ENCODE assay signal across 8 cellular contexts in genomic region chr12:55919032-55919431, GRCh38. TPM values are rescaled to one million over a fixed set of nuclear protein-coding genes. Genes with fewer than 3 reads are reported as not detected.
A peak's percentile ranks its signal among the peaks of the same experiment; 100 is the strongest.
DNase-seq lines count a peak whose midpoint lies in the region; ATAC-seq and TF ChIP-seq lines count a peak whose summit lies in the region.
"Not testable (repeated sequence)": the region's sequence is repeated elsewhere in the genome, so short reads cannot be mapped to it uniquely, and the experiment has no call there.

No MANE protein-coding gene starts in this region.

- ATAC-seq in HCT116 (peak; percentile 67), foreskin keratinocyte (peak; percentile 43)
- not testable (repeated sequence) for ATAC-seq in central memory CD8-positive, alpha-beta T cell (replicated peaks; ENCODE audit: extremely low read depth, poor library complexity, severe bottlenecking)

- peak overlapping the region; percentile 39 for H3K4me2 ChIP-seq in HCT116 (ENCODE audit: low read length)
- not testable (repeated sequence) for H3K4me2 ChIP-seq in smooth muscle cell

- intact Hi-C loops in Calu3 (cut with micrococcal nuclease; ENCODE audit: unreplicated experiment); HCT116 (cut with micrococcal nuclease): not testable (repeated sequence)

- not testable (repeated sequence) for H3K36me3 ChIP-seq in HCT116 (ENCODE audit: control insufficient read depth in 1 of 2, insufficient read depth in 2 of 2, low read length in 2 of 2); liver (ENCODE audit: control insufficient read depth in 4 of 4, insufficient read depth in 3 of 4, low read depth in 1 of 4, low read length in 3 of 4); smooth muscle cell (ENCODE audit: low read depth)

- POLR2A ChIA-PET in HCT116 (lab: Charles Lee) = interaction anchor here (0.7 kb wide), 1 partner anchor 133 kb away, joined by 5 read pairs; no protein-coding TSS in a partner anchor

- not testable (repeated sequence) for H4K20me1 ChIP-seq in HCT116 (ENCODE audit: insufficient read depth)
- peaks cover 70% of the 10 kb centered on the region for H4K20me1 ChIP-seq in smooth muscle cell (ENCODE audit: low read depth)

- not testable (repeated sequence) for H3K9me2 ChIP-seq in HCT116 (ENCODE audit: insufficient read depth)

- RAD21 ChIA-PET in HCT116 (lab: Charles Lee; ENCODE audit: low non-redundant PET in 1 of 2, low total read pairs in 2 of 2, uncharacterized antibody in 2 of 2, unreplicated experiment in 2 of 2) = not testable (repeated sequence)

- not testable (repeated sequence) for TF ChIP-seq POLR2A in HCT116 (IDR thresholded peaks at IDR 0.05; ENCODE audit: borderline replicate concordance, extremely low read depth, insufficient read depth, insufficient read length)

- BruUV-seq in Calu3 (replicated peaks; lab: Mats Ljungman, UMichigan); HCT116 (replicated peaks; lab: Mats Ljungman, UMichigan): not testable (repeated sequence)

- CTCF ChIA-PET in Calu3 (lab: Charles Lee); HCT116 (lab: Charles Lee): not testable (repeated sequence)

- H3K27ac Mint-ChIP-seq in Calu3 (ENCODE audit: unreplicated experiment) = not testable (repeated sequence)
- H3K27ac Mint-ChIP-seq in central memory CD8-positive, alpha-beta T cell (ENCODE audit: low read depth) = peak overlapping the region; percentile 38

- not testable (repeated sequence) for TF ChIP-seq CTCF in Calu3 (IDR thresholded peaks at IDR 0.05; ENCODE audit: unreplicated experiment); HCT116 (IDR thresholded peaks at IDR 0.05 in 2 of 3, conservative IDR thresholded peaks at IDR 0.05 in 1 of 3; ENCODE audit: borderline replicate concordance in 1 of 3, insufficient read depth in 1 of 3, low read depth in 2 of 3, low read length in 2 of 3); foreskin keratinocyte (conservative IDR thresholded peaks at IDR 0.05); liver (IDR thresholded peaks at IDR 0.05; ENCODE audit: low read depth, low read length, missing input control); smooth muscle cell (IDR thresholded peaks at IDR 0.05; ENCODE audit: borderline replicate concordance, insufficient read depth, poor library complexity, severe bottlenecking)

- TF ChIP-seq RAD21 in HCT116 (IDR thresholded peaks at IDR 0.05; ENCODE audit: low read depth); liver (IDR thresholded peaks at IDR 0.05): not testable (repeated sequence)

- not testable (repeated sequence) for H3K9ac ChIP-seq in HCT116 (ENCODE audit: low read length); liver (ENCODE audit: low read depth in 1 of 2, low read length in 2 of 2); smooth muscle cell (ENCODE audit: low read depth)

- H3K4me1 Mint-ChIP-seq in Calu3 (ENCODE audit: low read depth, unreplicated experiment) = peaks cover 18% of the 10 kb centered on the region
- H3K4me1 Mint-ChIP-seq in central memory CD8-positive, alpha-beta T cell = peaks cover 25% of the 10 kb centered on the region

- peaks cover 80% of the 10 kb centered on the region for H3K79me2 ChIP-seq in HCT116 (ENCODE audit: insufficient read depth, low read length)
- peaks cover 96% of the 10 kb centered on the region for H3K79me2 ChIP-seq in smooth muscle cell (ENCODE audit: low read depth)

- H3K4me3 Mint-ChIP-seq in Calu3 (ENCODE audit: low read depth, unreplicated experiment); central memory CD8-positive, alpha-beta T cell: not testable (repeated sequence)

- not testable (repeated sequence) for H3F3A ChIP-seq in smooth muscle cell (ENCODE audit: low read depth)

- H3K4me1 ChIP-seq in HCT116 (ENCODE audit: control insufficient read depth in 1 of 2, insufficient read depth in 2 of 2, low read length in 2 of 2) = peaks cover 27 to 58% of the 10 kb centered on the region in 2 experiments
- peaks cover 11% of the 10 kb centered on the region for H3K4me1 ChIP-seq in foreskin keratinocyte
- peaks cover 7 to 13% (median 13%) of the 10 kb centered on the region in 4 donors for H3K4me1 ChIP-seq in liver (ENCODE audit: control insufficient read depth in 4 of 4, insufficient read depth in 4 of 4, low read length in 3 of 4)
- H3K4me1 ChIP-seq in smooth muscle cell (ENCODE audit: low read depth) = not testable (repeated sequence)

- H3K27ac ChIP-seq in HCT116 (ENCODE audit: low read depth, low read length); foreskin keratinocyte: not testable (repeated sequence)
- H3K27ac ChIP-seq in liver (ENCODE audit: low read depth in 1 of 2, low read length in 2 of 2) (peak overlapping the region in 1 of 2 donors; percentile 12), smooth muscle cell (ENCODE audit: low read depth) (peak overlapping the region; percentile 68)

- H3K36me3 Mint-ChIP-seq in Calu3 (ENCODE audit: insufficient read depth, unreplicated experiment) = peaks cover 13% of the 10 kb centered on the region
- peaks cover 24% of the 10 kb centered on the region for H3K36me3 Mint-ChIP-seq in central memory CD8-positive, alpha-beta T cell (ENCODE audit: insufficient read depth)

- H2AFZ ChIP-seq in HCT116 (ENCODE audit: low read depth, low read length, poor library complexity, severe bottlenecking); smooth muscle cell (ENCODE audit: low read depth): not testable (repeated sequence)

- WGBS in liver = 84% methylated on average over 3 of the region's 3 CpGs
- 84% methylated on average over 3 of the region's 3 CpGs for WGBS in smooth muscle cell (ENCODE audit: low lambda C conversion rate)

- H3K27me3 ChIP-seq in HCT116 (ENCODE audit: insufficient read depth, low read length); foreskin keratinocyte; liver (ENCODE audit: control insufficient read depth in 4 of 4, insufficient read depth in 4 of 4, low read length in 3 of 4); smooth muscle cell (ENCODE audit: low read depth): not testable (repeated sequence)

- not testable (repeated sequence) for H3K27me3 Mint-ChIP-seq in Calu3 (ENCODE audit: unreplicated experiment); central memory CD8-positive, alpha-beta T cell

- peak; percentile 24 for DNase-seq in Calu3
- not testable (repeated sequence) for DNase-seq in HCT116 (ENCODE audit: low read depth, low spot score); central memory CD8-positive, alpha-beta T cell (ENCODE audit: low spot score in 2 of 2); foreskin keratinocyte; smooth muscle cell (lab: John Stamatoyannopoulos, UW; ENCODE audit: unreplicated experiment)
- peak; percentile 56 for DNase-seq in NCI-H226
- DNase-seq in SW 1271 (lab: John Stamatoyannopoulos, UW) = peak; percentile 23 to 25

- not testable (repeated sequence) for H3K9me3 ChIP-seq in HCT116 (ENCODE audit: control insufficient read depth in 1 of 2, insufficient read depth in 1 of 2, low read depth in 1 of 2, low read length in 2 of 2); liver (ENCODE audit: control insufficient read depth in 4 of 4, low read length in 3 of 4); smooth muscle cell (replicated peaks; ENCODE audit: low read depth)

- not testable (repeated sequence) for H3K9me3 Mint-ChIP-seq in Calu3 (ENCODE audit: low read depth, unreplicated experiment); central memory CD8-positive, alpha-beta T cell

- H3K4me3 ChIP-seq in HCT116 (replicated peaks in 1 of 2; ENCODE audit: low read depth in 1 of 2, low read length in 2 of 2); liver (ENCODE audit: low read depth in 1 of 3, low read length in 3 of 3); smooth muscle cell: not testable (repeated sequence)

RNA-seq across cellular contexts. Expression of gene PYM1, which starts 8.7 kb away (rescaled TPM):
- 33.6 and 35.4 TPM in 2 replicates for total RNA-seq in Calu3 (2022)
- total RNA-seq in HCT116 (2021; ENCODE audit: unreplicated experiment) = 24.8 TPM
- polyA plus RNA-seq in HCT116 (2012) = 20.4 and 25.7 TPM in 2 replicates
- total RNA-seq in foreskin keratinocyte = 42.0 and 44.5 TPM in 2 replicates
- 51.3 and 55.4 TPM in 2 replicates for polyA plus RNA-seq in foreskin keratinocyte
- total RNA-seq in liver = 10 to 100 TPM; 16.7 to 21.0 TPM
- 10 to 100 TPM; 21.6 to 29.4 TPM for polyA plus RNA-seq in liver
- total RNA-seq in smooth muscle cell = 28.6 and 36.0 TPM in 2 replicates
- 48.2 and 51.2 TPM in 2 replicates for polyA plus RNA-seq in smooth muscle cell

RNA-seq across cellular contexts. Expression of gene DGKA, which starts 11.9 kb away (rescaled TPM):
- total RNA-seq in Calu3 (2022) = 50.3 and 51.2 TPM in 2 replicates
- total RNA-seq in HCT116 (2021; ENCODE audit: unreplicated experiment) = 58.3 TPM
- polyA plus RNA-seq in HCT116 (2012) = 60.3 and 67.3 TPM in 2 replicates
- total RNA-seq in foreskin keratinocyte = 252 and 284 TPM in 2 replicates
- polyA plus RNA-seq in foreskin keratinocyte = 214 and 218 TPM in 2 replicates
- 10 to 100 TPM in 1 of 2 donors, 1 to 10 TPM in 1; 6.9 to 10.5 TPM for total RNA-seq in liver
- 1 to 10 TPM; 2.1 to 3.3 TPM for polyA plus RNA-seq in liver
- 86.0 and 87.1 TPM in 2 replicates for total RNA-seq in smooth muscle cell
- polyA plus RNA-seq in smooth muscle cell = 66.3 and 125 TPM in 2 replicates

RNA-seq across cellular contexts. Expression of gene PMEL, which starts 46.8 kb away (rescaled TPM):
- 1.6 and 2.1 TPM in 2 replicates for total RNA-seq in Calu3 (2022)
- 5.8 TPM for total RNA-seq in HCT116 (2021; ENCODE audit: unreplicated experiment)
- polyA plus RNA-seq in HCT116 (2012) = 7.1 and 9.0 TPM in 2 replicates
- 0.85 and 1.3 TPM in 2 replicates for total RNA-seq in foreskin keratinocyte
- polyA plus RNA-seq in foreskin keratinocyte = 1.0 and 1.1 TPM in 2 replicates
- total RNA-seq in liver = 1 to 10 TPM; 1.1 to 4.5 TPM
- polyA plus RNA-seq in liver = 1 to 10 TPM; 2.1 to 2.7 TPM
- 1.8 and 4.7 TPM in 2 replicates for total RNA-seq in smooth muscle cell
- polyA plus RNA-seq in smooth muscle cell = 1.4 and 1.9 TPM in 2 replicates

RNA-seq across cellular contexts. Expression of gene CDK2, which starts 47.6 kb away (rescaled TPM):
- total RNA-seq in Calu3 (2022) (68.9 and 76.4 TPM in 2 replicates), HCT116 (2021; ENCODE audit: unreplicated experiment) (90.9 TPM), foreskin keratinocyte (71.3 and 75.5 TPM in 2 replicates), liver (10 to 100 TPM in 1 of 2 donors, 1 to 10 TPM in 1; 8.6 to 22.6 TPM), smooth muscle cell (36.5 and 37.5 TPM in 2 replicates)
- 65.1 and 81.6 TPM in 2 replicates for polyA plus RNA-seq in HCT116 (2012)
- polyA plus RNA-seq in foreskin keratinocyte (39.4 and 52.8 TPM in 2 replicates), liver (1 to 10 TPM; 5.1 to 7.3 TPM), smooth muscle cell (25.8 and 33.3 TPM in 2 replicates)

RNA-seq across cellular contexts. Expression of gene RAB5B, which starts 54.8 kb away (rescaled TPM):
- total RNA-seq in Calu3 (2022) (84.7 and 91.6 TPM in 2 replicates), HCT116 (2021; ENCODE audit: unreplicated experiment) (44.5 TPM), foreskin keratinocyte (58.2 and 75.3 TPM in 2 replicates), liver (10 to 100 TPM; 40.7 to 44.0 TPM), smooth muscle cell (77.2 and 90.4 TPM in 2 replicates)
- polyA plus RNA-seq in HCT116 (2012) = 29.1 and 32.6 TPM in 2 replicates
- polyA plus RNA-seq in foreskin keratinocyte (42.4 and 45.9 TPM in 2 replicates), liver (10 to 100 TPM; 20.7 to 36.0 TPM), smooth muscle cell (81.9 and 93.4 TPM in 2 replicates)
